ENCODE assay signal across 8 cellular contexts in genomic region chr11:67613960-67614715, GRCh38. TPM values are rescaled to one million over a fixed set of nuclear protein-coding genes. Genes with fewer than 3 reads are reported as not detected.
DNase-seq lines count a peak whose midpoint lies in the region; ATAC-seq lines count a peak whose summit lies in the region.

No MANE protein-coding gene starts in this region.

- H3K27me3 Mint-ChIP-seq in activated CD4-positive, alpha-beta T cell treated with anti-CD3 and anti-CD28 coated beads, Interleukin-2, amount 10 ng/mL, durations not matched to agents 7 days and 5 days: no peaks in the 10 kb centered on the region

- H3K9ac ChIP-seq in muscle layer of colon (ENCODE audit: low read length): peak overlapping the region; percentile 21

- peaks cover 0 to 16% of the 10 kb centered on the region in 2 donors for H3K27me3 ChIP-seq in muscle layer of colon (ENCODE audit: control insufficient read depth in 1 of 2, insufficient read depth in 2 of 2, low read length in 2 of 2)

- peak; percentile 78 for DNase-seq in DMS 273 (lab: John Stamatoyannopoulos, UW; ENCODE audit: unreplicated experiment)
- DNase-seq in DMS 273 treated with DMSO at 0.1 percent for 48 hours (lab: John Stamatoyannopoulos, UW): no peak
- DNase-seq in NCI-H1092 treated with DMSO at 0.1 percent for 48 hours (lab: John Stamatoyannopoulos, UW): peak; percentile 26
- peak; percentile 87 for DNase-seq in activated CD4-positive, alpha-beta T cell treated with anti-CD3 and anti-CD28 coated beads, Interleukin-2, amount 10 ng/mL, durations not matched to agents 7 days and 5 days
- DNase-seq in ecto neural progenitor cell (ENCODE audit: low spot score): peak; percentile 84
- DNase-seq in stimulated activated CD8-positive, alpha-beta memory T cell treated with anti-CD3 and anti-CD28 coated beads, Interleukin-7, amount 100 ng/mL, for 4 hours (ENCODE audit: low read depth in 2 of 2): peak; percentile 80 to 84

- no peak overlapping the region for H3K27ac ChIP-seq in muscle layer of colon (ENCODE audit: low read depth, low read length)

- peak overlapping the region; percentile 99 for H3K27ac Mint-ChIP-seq in activated CD4-positive, alpha-beta T cell treated with anti-CD3 and anti-CD28 coated beads, Interleukin-2, amount 10 ng/mL, durations not matched to agents 7 days and 5 days

- no peaks in the 10 kb centered on the region for H3K9me3 Mint-ChIP-seq in activated CD4-positive, alpha-beta T cell treated with anti-CD3 and anti-CD28 coated beads, Interleukin-2, amount 10 ng/mL, durations not matched to agents 7 days and 5 days

- CTCF ChIA-PET in activated CD4-positive, alpha-beta T cell treated with anti-CD3 and anti-CD28 coated beads, Interleukin-2, amount 10 ng/mL, durations not matched to agents 7 days and 5 days (lab: Charles Lee): interaction anchor here (0.5 to 6.6 kb wide), 13 partner anchors 9 to 1251 kb away, joined by 3 to 84 read pairs (median 3); partner anchors contain the start of genes GSTP1, NUDT8 and TBC1D10C

- H3K36me3 Mint-ChIP-seq in activated CD4-positive, alpha-beta T cell treated with anti-CD3 and anti-CD28 coated beads, Interleukin-2, amount 10 ng/mL, durations not matched to agents 7 days and 5 days (ENCODE audit: low read depth): peaks cover 20% of the 10 kb centered on the region

- H3K9me3 ChIP-seq in muscle layer of colon (ENCODE audit: low read length): no peaks in the 10 kb centered on the region

- peak; percentile 70 for ATAC-seq in HG02571 (IDR thresholded peaks at IDR 0.05; ENCODE audit: unreplicated experiment)

- peaks cover 13% of the 10 kb centered on the region for H3K4me1 ChIP-seq in muscle layer of colon (ENCODE audit: insufficient read depth, low read length)

- H3K4me3 ChIP-seq in muscle layer of colon (ENCODE audit: low read depth in 1 of 2, low read length in 2 of 2): peak overlapping the region; percentile 27 to 56

- H3K4me3 Mint-ChIP-seq in activated CD4-positive, alpha-beta T cell treated with anti-CD3 and anti-CD28 coated beads, Interleukin-2, amount 10 ng/mL, durations not matched to agents 7 days and 5 days: peak overlapping the region; percentile 71

- peaks cover 25% of the 10 kb centered on the region for H3K36me3 ChIP-seq in muscle layer of colon (ENCODE audit: insufficient read depth, low read length)

- peaks cover 36% of the 10 kb centered on the region for H3K4me1 Mint-ChIP-seq in activated CD4-positive, alpha-beta T cell treated with anti-CD3 and anti-CD28 coated beads, Interleukin-2, amount 10 ng/mL, durations not matched to agents 7 days and 5 days

- POLR2A ChIA-PET in activated CD4-positive, alpha-beta T cell treated with anti-CD3 and anti-CD28 coated beads, Interleukin-2, amount 10 ng/mL, durations not matched to agents 7 days and 5 days (lab: Charles Lee): no interaction called here

RNA-seq across cellular contexts. Expression of gene NDUFV1, which starts 7.4 kb away (rescaled TPM):
- 100 to 1,000 TPM; 204 to 228 TPM for total RNA-seq in activated CD4-positive, alpha-beta T cell treated with anti-CD3 and anti-CD28 coated beads, Interleukin-2, amount 10 ng/mL, durations not matched to agents 7 days and 5 days

RNA-seq across cellular contexts. Expression of gene NUDT8, which starts 15.6 kb away (rescaled TPM):
- total RNA-seq in activated CD4-positive, alpha-beta T cell treated with anti-CD3 and anti-CD28 coated beads, Interleukin-2, amount 10 ng/mL, durations not matched to agents 7 days and 5 days: 1 to 10 TPM; 7.3 to 8.8 TPM

RNA-seq across cellular contexts. Expression of gene TBX10, which starts 25.4 kb away (rescaled TPM):
- total RNA-seq in activated CD4-positive, alpha-beta T cell treated with anti-CD3 and anti-CD28 coated beads, Interleukin-2, amount 10 ng/mL, durations not matched to agents 7 days and 5 days: not detected

RNA-seq across cellular contexts. Expression of gene GSTP1, which starts 30.5 kb away (rescaled TPM):
- total RNA-seq in activated CD4-positive, alpha-beta T cell treated with anti-CD3 and anti-CD28 coated beads, Interleukin-2, amount 10 ng/mL, durations not matched to agents 7 days and 5 days: 100 to 1,000 TPM; 194 to 209 TPM

RNA-seq across cellular contexts. Expression of gene ACY3, which starts 36.4 kb away (rescaled TPM):
- total RNA-seq in activated CD4-positive, alpha-beta T cell treated with anti-CD3 and anti-CD28 coated beads, Interleukin-2, amount 10 ng/mL, durations not matched to agents 7 days and 5 days: under 1 TPM; 0.44 to 0.47 TPM
